19 cellular contexts compared by ENCODE assay signal in genomic region chr1:16484931-16485330, GRCh38. TPM values are rescaled to one million over a fixed set of nuclear protein-coding genes. Genes with fewer than 3 reads are reported as not detected.
DNase-seq lines count a peak whose midpoint lies in the region; ATAC-seq and TF ChIP-seq lines count a peak whose summit lies in the region.
"Had no signal": no experiment of that assay in that cellular context is flagged by ENCODE, and none has a peak within 500 bp of the region (broad histone marks: within the 10 kb centered on the region; RNA-seq: fewer than 3 reads in every experiment).

No MANE protein-coding gene starts in this region.

- H3K79me2 ChIP-seq in neural progenitor cell (ENCODE audit: low read depth): no peaks in the 10 kb centered on the region

- intact Hi-C loops in upper lobe of right lung (cut with DNase I): no loop called here
- intact Hi-C loops in sciatic nerve (cut with DNase I): no loop called here

- H3K4me3 Mint-ChIP-seq in activated T-cell treated with anti-CD3 and anti-CD28 coated beads, Interleukin-2, amount 50 U/mL, for 24 hours: no peak overlapping the region
- H3K4me3 Mint-ChIP-seq in activated T-cell treated with anti-CD3 and anti-CD28 coated beads, Interleukin-2, amount 50 U/mL, for 72 hours: no peak overlapping the region
- no peak overlapping the region for H3K4me3 Mint-ChIP-seq in stimulated activated naive CD8-positive, alpha-beta T cell treated with anti-CD3 and anti-CD28 coated beads, Interleukin-15, amount 100 ng/mL, for 72 hours
- H3K4me3 Mint-ChIP-seq in neural progenitor cell: no peak overlapping the region
- H3K4me3 Mint-ChIP-seq: CD4-positive, alpha-beta T cell had no signal

- no peaks in the 10 kb centered on the region for H3K27me3 Mint-ChIP-seq in activated T-cell treated with anti-CD3 and anti-CD28 coated beads, Interleukin-2, amount 50 U/mL, for 24 hours
- no peaks in the 10 kb centered on the region for H3K27me3 Mint-ChIP-seq in activated T-cell treated with anti-CD3 and anti-CD28 coated beads, Interleukin-2, amount 50 U/mL, for 72 hours (ENCODE audit: low read depth)
- H3K27me3 Mint-ChIP-seq in stimulated activated naive CD8-positive, alpha-beta T cell treated with anti-CD3 and anti-CD28 coated beads, Interleukin-15, amount 100 ng/mL, for 72 hours: no peaks in the 10 kb centered on the region
- peaks cover 4% of the 10 kb centered on the region for H3K27me3 Mint-ChIP-seq in neural progenitor cell (ENCODE audit: insufficient read depth, low read depth)
- H3K27me3 Mint-ChIP-seq: CD4-positive, alpha-beta T cell had no signal

- H3K4me1 ChIP-seq in neural progenitor cell (no peaks in the 10 kb centered on the region), upper lobe of right lung (no peaks in the 10 kb centered on the region)
- H3K4me1 ChIP-seq: A549, Caco-2 had no signal

- DNase-seq in activated T-cell treated with anti-CD3 and anti-CD28 coated beads, Interleukin-2, amount 50 U/mL, for 24 hours: no peak
- DNase-seq in activated T-cell treated with anti-CD3 and anti-CD28 coated beads, Interleukin-2, amount 50 U/mL, for 72 hours: no peak
- no peak for DNase-seq in stimulated activated naive CD8-positive, alpha-beta T cell treated with anti-CD3 and anti-CD28 coated beads, Interleukin-15, amount 100 ng/mL, for 72 hours
- DNase-seq in stimulated activated naive CD8-positive, alpha-beta T cell treated with anti-CD3 and anti-CD28 coated beads, Interleukin-15, Interleukin-2, amounts not matched to agents 100 U/mL and 50 U/mL, for 24 hours: no peak
- DNase-seq in neural progenitor cell (ENCODE audit: low spot score) (no peak), upper lobe of right lung (peak; percentile 25), sciatic nerve (ENCODE audit: low spot score) (no peak), GM20000 (ENCODE audit: low spot score) (no peak)
- DNase-seq: AML-193, Caco-2, GM23248, HCEC 1CT had no signal

- no peaks in the 10 kb centered on the region for H4K20me1 ChIP-seq in neural progenitor cell (ENCODE audit: low read depth)

- H3K36me3 ChIP-seq in neural progenitor cell (no peaks in the 10 kb centered on the region), upper lobe of right lung (peaks cover 59% of the 10 kb centered on the region)

- H3K4me1 Mint-ChIP-seq in activated T-cell treated with anti-CD3 and anti-CD28 coated beads, Interleukin-2, amount 50 U/mL, for 24 hours (ENCODE audit: low read depth): no peaks in the 10 kb centered on the region
- H3K4me1 Mint-ChIP-seq in activated T-cell treated with anti-CD3 and anti-CD28 coated beads, Interleukin-2, amount 50 U/mL, for 72 hours (ENCODE audit: low read depth): peaks cover 5% of the 10 kb centered on the region
- H3K4me1 Mint-ChIP-seq in stimulated activated naive CD8-positive, alpha-beta T cell treated with anti-CD3 and anti-CD28 coated beads, Interleukin-15, amount 100 ng/mL, for 72 hours: no peaks in the 10 kb centered on the region
- no peaks in the 10 kb centered on the region for H3K4me1 Mint-ChIP-seq in neural progenitor cell

- H3K27ac ChIP-seq in neural progenitor cell (no peak overlapping the region), upper lobe of right lung (no peak overlapping the region)
- H3K27ac ChIP-seq: 22Rv1, A549, C4-2B, GM23248, HL-60 had no signal

- H3K9ac ChIP-seq in neural progenitor cell: no peak overlapping the region
- H3K9ac ChIP-seq: GM23248 had no signal

- TF ChIP-seq CTCF in neural progenitor cell (IDR thresholded peaks at IDR 0.05) (no peak), upper lobe of right lung (IDR thresholded peaks at IDR 0.05) (no peak), GM20000 (IDR thresholded peaks at IDR 0.05; ENCODE audit: extremely low read depth, missing control alignments) (no peak)

- no peaks in the 10 kb centered on the region for H3K27me3 ChIP-seq in neural progenitor cell
- no peaks in the 10 kb centered on the region for H3K27me3 ChIP-seq in upper lobe of right lung

- H3K9me3 ChIP-seq in neural progenitor cell (ENCODE audit: low read depth) (no peaks in the 10 kb centered on the region), upper lobe of right lung (no peaks in the 10 kb centered on the region)
- H3K9me3 ChIP-seq: A549, Caco-2 had no signal

- no peaks in the 10 kb centered on the region for H3F3A ChIP-seq in neural progenitor cell (ENCODE audit: low read depth)

- no peak overlapping the region for H3K4me2 ChIP-seq in neural progenitor cell
- H3K4me2 ChIP-seq: A549 had no signal

- no peaks in the 10 kb centered on the region for H3K9me3 Mint-ChIP-seq in activated T-cell treated with anti-CD3 and anti-CD28 coated beads, Interleukin-2, amount 50 U/mL, for 24 hours
- no peaks in the 10 kb centered on the region for H3K9me3 Mint-ChIP-seq in activated T-cell treated with anti-CD3 and anti-CD28 coated beads, Interleukin-2, amount 50 U/mL, for 72 hours
- no peaks in the 10 kb centered on the region for H3K9me3 Mint-ChIP-seq in stimulated activated naive CD8-positive, alpha-beta T cell treated with anti-CD3 and anti-CD28 coated beads, Interleukin-15, amount 100 ng/mL, for 72 hours
- H3K9me3 Mint-ChIP-seq in neural progenitor cell: no peaks in the 10 kb centered on the region
- H3K9me3 Mint-ChIP-seq: CD4-positive, alpha-beta T cell had no signal

- no peak for ATAC-seq in activated T-cell treated with anti-CD3 and anti-CD28 coated beads, Interleukin-2, amount 50 U/mL, for 72 hours (replicated peaks in 1 of 2)
- ATAC-seq in stimulated activated naive CD8-positive, alpha-beta T cell treated with anti-CD3 and anti-CD28 coated beads, Interleukin-15, amount 100 ng/mL, for 72 hours: peak; percentile 26
- ATAC-seq in stimulated activated naive CD8-positive, alpha-beta T cell treated with anti-CD3 and anti-CD28 coated beads, Interleukin-15, Interleukin-2, amounts not matched to agents 100 U/mL and 50 U/mL, for 24 hours: no peak
- ATAC-seq in upper lobe of right lung (peak; percentile 21), sciatic nerve (no peak)

- peak overlapping the region; percentile 15 for H3K27ac Mint-ChIP-seq in activated T-cell treated with anti-CD3 and anti-CD28 coated beads, Interleukin-2, amount 50 U/mL, for 24 hours
- H3K27ac Mint-ChIP-seq in activated T-cell treated with anti-CD3 and anti-CD28 coated beads, Interleukin-2, amount 50 U/mL, for 72 hours: no peak overlapping the region
- H3K27ac Mint-ChIP-seq in stimulated activated naive CD8-positive, alpha-beta T cell treated with anti-CD3 and anti-CD28 coated beads, Interleukin-15, amount 100 ng/mL, for 72 hours: no peak overlapping the region
- peak overlapping the region; percentile 74 for H3K27ac Mint-ChIP-seq in neural progenitor cell
- H3K27ac Mint-ChIP-seq: CD4-positive, alpha-beta T cell had no signal

- H3K4me3 ChIP-seq in neural progenitor cell: no peak overlapping the region
- no peak overlapping the region for H3K4me3 ChIP-seq in upper lobe of right lung
- H3K4me3 ChIP-seq: A549, GM23248 had no signal

- peaks cover 20% of the 10 kb centered on the region for H3K36me3 Mint-ChIP-seq in activated T-cell treated with anti-CD3 and anti-CD28 coated beads, Interleukin-2, amount 50 U/mL, for 24 hours (ENCODE audit: low read depth)
- H3K36me3 Mint-ChIP-seq in activated T-cell treated with anti-CD3 and anti-CD28 coated beads, Interleukin-2, amount 50 U/mL, for 72 hours (ENCODE audit: insufficient read depth in 2 of 2): peaks cover 1 to 3% of the 10 kb centered on the region in 2 donors
- peaks cover 16% of the 10 kb centered on the region for H3K36me3 Mint-ChIP-seq in neural progenitor cell

- H2AFZ ChIP-seq in neural progenitor cell (replicated peaks): no peak overlapping the region
- H2AFZ ChIP-seq: GM23248 had no signal

RNA-seq across cellular contexts. Expression of gene RNU1-1, which starts 29.2 kb away (rescaled TPM):
- 1,000 to 10,000 TPM; 1,100 to 1,278 TPM for total RNA-seq in activated T-cell treated with anti-CD3 and anti-CD28 coated beads, Interleukin-2, amount 50 U/mL, for 72 hours
- total RNA-seq in neural progenitor cell (ENCODE audit: low replicate concordance) (under 0.01 TPM in 2 replicates), upper lobe of right lung (6,622 TPM), sciatic nerve (13,769 TPM)
- total RNA-seq: GM23248, H4, HT1080 had no signal

RNA-seq across cellular contexts. Expression of gene NECAP2, which starts 44.4 kb away (rescaled TPM):
- 10 to 100 TPM; 80.4 to 84.5 TPM for total RNA-seq in activated T-cell treated with anti-CD3 and anti-CD28 coated beads, Interleukin-2, amount 50 U/mL, for 72 hours
- total RNA-seq in neural progenitor cell (ENCODE audit: low replicate concordance) (46.6 and 51.0 TPM in 2 replicates), upper lobe of right lung (78.1 TPM), sciatic nerve (52.9 TPM)

RNA-seq across cellular contexts. Expression of gene SPATA21, which starts 47.7 kb away (rescaled TPM):
- total RNA-seq in activated T-cell treated with anti-CD3 and anti-CD28 coated beads, Interleukin-2, amount 50 U/mL, for 72 hours: not detected
- total RNA-seq in neural progenitor cell (ENCODE audit: low replicate concordance) (not detected in 2 replicates), upper lobe of right lung (not detected), sciatic nerve (0.49 TPM)
- total RNA-seq: Caco-2; CD4-positive, alpha-beta T cell; GM23248; H4; HT1080 had no signal

Comparison
In these comparisons a context has a peak if more than half of its experiments do, and no peak if none do; other contexts are left out.
1. H3K27ac Mint-ChIP-seq: peak in activated T-cell treated with anti-CD3 and anti-CD28 coated beads, Interleukin-2, amount 50 U/mL, for 24 hours (single experiment) and neural progenitor cell (single experiment); none in activated T-cell treated with anti-CD3 and anti-CD28 coated beads, Interleukin-2, amount 50 U/mL, for 72 hours (single experiment) and stimulated activated naive CD8-positive, alpha-beta T cell treated with anti-CD3 and anti-CD28 coated beads, Interleukin-15, amount 100 ng/mL, for 72 hours (0 of 2).
2. ATAC-seq: peak in stimulated activated naive CD8-positive, alpha-beta T cell treated with anti-CD3 and anti-CD28 coated beads, Interleukin-15, amount 100 ng/mL, for 72 hours (single experiment) and upper lobe of right lung (single experiment); none in activated T-cell treated with anti-CD3 and anti-CD28 coated beads, Interleukin-2, amount 50 U/mL, for 72 hours (0 of 2), stimulated activated naive CD8-positive, alpha-beta T cell treated with anti-CD3 and anti-CD28 coated beads, Interleukin-15, Interleukin-2, amounts not matched to agents 100 U/mL and 50 U/mL, for 24 hours (single experiment) and sciatic nerve (single experiment).
3. RNA of gene RNU1-1, which starts 29.2 kb away (total RNA-seq): 13,769 TPM in sciatic nerve (single experiment), 6,622 TPM in upper lobe of right lung (single experiment) and 1,100 to 1,278 TPM in activated T-cell treated with anti-CD3 and anti-CD28 coated beads, Interleukin-2, amount 50 U/mL, for 72 hours; under 0.01 TPM in neural progenitor cell; every median in the first group is over 1,000 times any median in the second.